ENCODE assay signal across 21 cellular contexts in genomic region chr19:15476334-15476733, GRCh38. TPM values are rescaled to one million over a fixed set of nuclear protein-coding genes. Genes with fewer than 3 reads are reported as not detected.
A peak's percentile ranks its signal among the peaks of the same experiment; 100 is the strongest.
DNase-seq lines count a peak whose midpoint lies in the region; ATAC-seq, FAIRE-seq and TF ChIP-seq lines count a peak whose summit lies in the region.
"Had no signal": no experiment of that assay in that cellular context is flagged by ENCODE, and none has a peak within 500 bp of the region (broad histone marks: within the 10 kb centered on the region; RNA-seq: fewer than 3 reads in every experiment).

No MANE protein-coding gene starts in this region.

- H3K36me3 ChIP-seq in kidney (ENCODE audit: control insufficient read depth in 1 of 2, insufficient read depth in 2 of 2, low read length in 2 of 2) = no peaks in the 10 kb centered on the region
- H3K36me3 ChIP-seq: HAP-1 had no signal

- TF ChIP-seq CTCF in kidney (IDR thresholded peaks at IDR 0.05; ENCODE audit: borderline replicate concordance, extremely low read depth, insufficient read depth) = no peak

- no peak for FAIRE-seq in kidney (lab: Jason Lieb, UNC)
- FAIRE-seq: A204.1 had no signal

- H3K36me3 Mint-ChIP-seq in activated CD8-positive, alpha-beta memory T cell treated with anti-CD3 and anti-CD28 coated beads, Interleukin-2, amount 10 ng/mL, durations not matched to agents 7 days and 5 days = peaks cover 2% of the 10 kb centered on the region
- H3K36me3 Mint-ChIP-seq in T-helper 17 cell (ENCODE audit: low read depth) = no peaks in the 10 kb centered on the region

- H3K4me1 ChIP-seq in kidney (ENCODE audit: control insufficient read depth in 1 of 2, insufficient read depth in 1 of 2, low read depth in 1 of 2, low read length in 2 of 2) = no peaks in the 10 kb centered on the region
- H3K4me1 ChIP-seq: HAP-1 had no signal

- H3K27me3 Mint-ChIP-seq in activated CD8-positive, alpha-beta memory T cell treated with anti-CD3 and anti-CD28 coated beads, Interleukin-2, amount 10 ng/mL, durations not matched to agents 7 days and 5 days = no peaks in the 10 kb centered on the region
- no peaks in the 10 kb centered on the region for H3K27me3 Mint-ChIP-seq in T-helper 17 cell

- intact Hi-C loops in kidney (cut with DNase I) = no loop called here

- H3K9me3 ChIP-seq in T-helper 17 cell (ENCODE audit: control insufficient read depth, low read length, poor library complexity, severe bottlenecking) = no peaks in the 10 kb centered on the region
- H3K9me3 ChIP-seq in kidney (ENCODE audit: control insufficient read depth in 1 of 2, low read length in 2 of 2) = no peaks in the 10 kb centered on the region
- H3K9me3 ChIP-seq: HAP-1 had no signal

- no peak overlapping the region for H3K4me3 Mint-ChIP-seq in activated CD8-positive, alpha-beta memory T cell treated with anti-CD3 and anti-CD28 coated beads, Interleukin-2, amount 10 ng/mL, durations not matched to agents 7 days and 5 days
- H3K4me3 Mint-ChIP-seq in T-helper 17 cell = no peak overlapping the region
- H3K4me3 Mint-ChIP-seq: GM23338 had no signal

- ATAC-seq in activated CD8-positive, alpha-beta memory T cell treated with anti-CD3 and anti-CD28 coated beads, Interleukin-2, amount 10 ng/mL, durations not matched to agents 7 days and 5 days = peak; percentile 16
- no peak for ATAC-seq in T-helper 17 cell
- ATAC-seq: GM23338, Right ventricle myocardium inferior had no signal

- no peak overlapping the region for H3K27ac Mint-ChIP-seq in activated CD8-positive, alpha-beta memory T cell treated with anti-CD3 and anti-CD28 coated beads, Interleukin-2, amount 10 ng/mL, durations not matched to agents 7 days and 5 days
- peak overlapping the region; percentile 43 for H3K27ac Mint-ChIP-seq in T-helper 17 cell
- H3K27ac Mint-ChIP-seq: GM23338 had no signal

- H3K9me3 Mint-ChIP-seq in activated CD8-positive, alpha-beta memory T cell treated with anti-CD3 and anti-CD28 coated beads, Interleukin-2, amount 10 ng/mL, durations not matched to agents 7 days and 5 days (ENCODE audit: low read depth) = no peaks in the 10 kb centered on the region

- peaks cover 29% of the 10 kb centered on the region for H3K4me1 Mint-ChIP-seq in activated CD8-positive, alpha-beta memory T cell treated with anti-CD3 and anti-CD28 coated beads, Interleukin-2, amount 10 ng/mL, durations not matched to agents 7 days and 5 days
- H3K4me1 Mint-ChIP-seq in T-helper 17 cell = peaks cover 19% of the 10 kb centered on the region
- H3K4me1 Mint-ChIP-seq: GM23338 had no signal

- no peak overlapping the region for H3K9ac ChIP-seq in kidney (ENCODE audit: low read length in 2 of 2)

- DNase-seq in activated CD8-positive, alpha-beta memory T cell treated with anti-CD3 and anti-CD28 coated beads, Interleukin-2, amount 10 ng/mL, durations not matched to agents 7 days and 5 days = no peak
- DNase-seq in activated CD8-positive, alpha-beta memory T cell treated with anti-CD3 and anti-CD28 coated beads, Interleukin-2, amount 50 U/mL, for 4 hours = no peak
- DNase-seq in T-helper 17 cell (no peak), kidney (peak; percentile 38), 8988T (no peak), CD1c-positive myeloid dendritic cell (ENCODE audit: extremely low spot score) (no peak), epidermal melanocyte (ENCODE audit: insufficient read length, low spot score) (no peak)
- DNase-seq: Kasumi-1, NCI-H1417, NCI-H1694 treated with DMSO at 0.1 percent for 48 hours, NCI-H2081 treated with DMSO at 0.1 percent for 48 hours, NCI-H446 treated with DMSO at 0.1 percent for 48 hours, NCI-H526 treated with DMSO at 0.1 percent for 48 hours, OCI-M1 had no signal

- H3K27ac ChIP-seq in kidney (ENCODE audit: low read depth in 2 of 2, low read length in 2 of 2) = no peak overlapping the region
- H3K27ac ChIP-seq: C4-2B had no signal

- CTCF ChIA-PET in activated CD8-positive, alpha-beta memory T cell treated with anti-CD3 and anti-CD28 coated beads, Interleukin-2, amount 10 ng/mL, durations not matched to agents 7 days and 5 days (lab: Charles Lee) = interaction anchor here (1.0 to 1.2 kb wide), 4 partner anchors 8 to 57 kb away, joined by 3 to 5 read pairs (median 4); partner anchors contain the start of gene AKAP8L

- H3K4me3 ChIP-seq in kidney (ENCODE audit: low read length in 2 of 2) = no peak overlapping the region
- H3K4me3 ChIP-seq: GM23338, HAP-1 had no signal

RNA-seq across cellular contexts. Expression of gene PGLYRP2, which starts 3.0 kb away (rescaled TPM):
- total RNA-seq in activated CD8-positive, alpha-beta memory T cell treated with anti-CD3 and anti-CD28 coated beads, Interleukin-2, amount 10 ng/mL, durations not matched to agents 7 days and 5 days = under 1 TPM; 0.09 to 0.12 TPM
- total RNA-seq in T-helper 17 cell (not detected), kidney (not detected)
- not detected for polyA plus RNA-seq in kidney (ENCODE audit: insufficient read depth, low read depth, low replicate concordance)
- total RNA-seq: GM23338, MCF 10A, Right ventricle myocardium inferior, SK-MEL-5 had no signal
- polyA plus RNA-seq: GM23338 had no signal

RNA-seq across cellular contexts. Expression of gene RASAL3, which starts 12.0 kb away (rescaled TPM):
- 100 to 1,000 TPM; 166 to 172 TPM for total RNA-seq in activated CD8-positive, alpha-beta memory T cell treated with anti-CD3 and anti-CD28 coated beads, Interleukin-2, amount 10 ng/mL, durations not matched to agents 7 days and 5 days
- 100 to 1,000 TPM; 103 to 121 TPM for total RNA-seq in T-helper 17 cell
- 12.1 TPM for total RNA-seq in kidney
- polyA plus RNA-seq in kidney (ENCODE audit: insufficient read depth, low read depth, low replicate concordance) = 1.5 TPM
- total RNA-seq: MCF 10A, SK-MEL-5 had no signal

RNA-seq across cellular contexts. Expression of gene WIZ, which starts 26.6 kb away (rescaled TPM):
- total RNA-seq in activated CD8-positive, alpha-beta memory T cell treated with anti-CD3 and anti-CD28 coated beads, Interleukin-2, amount 10 ng/mL, durations not matched to agents 7 days and 5 days = 10 to 100 TPM; 29.9 to 30.8 TPM
- total RNA-seq in T-helper 17 cell (10 to 100 TPM; 17.1 to 19.2 TPM), kidney (37.1 TPM)
- polyA plus RNA-seq in kidney (ENCODE audit: insufficient read depth, low read depth, low replicate concordance) = 15.4 TPM

RNA-seq across cellular contexts. Expression of gene CYP4F22, which starts 32.0 kb away (rescaled TPM):
- total RNA-seq in activated CD8-positive, alpha-beta memory T cell treated with anti-CD3 and anti-CD28 coated beads, Interleukin-2, amount 10 ng/mL, durations not matched to agents 7 days and 5 days = 1 to 10 TPM; 1.2 to 1.9 TPM
- total RNA-seq in T-helper 17 cell (1 to 10 TPM in 1 of 2 donors, under 1 TPM in 1; 0.44 to 1.4 TPM), kidney (0.09 TPM)
- not detected for polyA plus RNA-seq in kidney (ENCODE audit: insufficient read depth, low read depth, low replicate concordance)
- total RNA-seq: MCF 10A, Right ventricle myocardium inferior, SK-MEL-5 had no signal

RNA-seq across cellular contexts. Expression of gene AKAP8L, which starts 57.5 kb away (rescaled TPM):
- total RNA-seq in activated CD8-positive, alpha-beta memory T cell treated with anti-CD3 and anti-CD28 coated beads, Interleukin-2, amount 10 ng/mL, durations not matched to agents 7 days and 5 days = 100 to 1,000 TPM; 105 to 116 TPM
- total RNA-seq in T-helper 17 cell (100 to 1,000 TPM; 116 to 123 TPM), kidney (122 TPM)
- polyA plus RNA-seq in kidney (ENCODE audit: insufficient read depth, low read depth, low replicate concordance) = 44.3 TPM
